21 cellular contexts compared by ENCODE assay signal in genomic region chr16:88316941-88317618, GRCh38.
DNase-seq lines count a peak whose midpoint lies in the region; ATAC-seq, FAIRE-seq and TF ChIP-seq lines count a peak whose summit lies in the region.
"Had no signal": no experiment of that assay in that cellular context is flagged by ENCODE, and none has a peak within 500 bp of the region (broad histone marks: within the 10 kb centered on the region; RNA-seq: fewer than 3 reads in every experiment).

No MANE protein-coding gene starts in this region.

- H3K4me1 Mint-ChIP-seq in activated CD8-positive, alpha-beta T cell treated with anti-CD3 and anti-CD28 coated beads for 36 hours (ENCODE audit: low read depth), result no peaks in the 10 kb centered on the region
- H3K4me1 Mint-ChIP-seq: CD4-positive, CD25-positive, alpha-beta regulatory T cell had no signal

- H3K9me2 ChIP-seq in GM23248 (ENCODE audit: insufficient read depth), result no peaks in the 10 kb centered on the region

- no peak overlapping the region for H3K27ac Mint-ChIP-seq in activated CD8-positive, alpha-beta T cell treated with anti-CD3 and anti-CD28 coated beads for 36 hours
- H3K27ac Mint-ChIP-seq: CD4-positive, CD25-positive, alpha-beta regulatory T cell had no signal

- H4K91ac ChIP-seq in neuronal stem cell (ENCODE audit: low read depth, low read length, poor library complexity), result no peak overlapping the region

- H3K9me3 ChIP-seq in A549 (peaks cover 12% of the 10 kb centered on the region), GM23248 (ENCODE audit: low read depth) (no peaks in the 10 kb centered on the region), kidney (ENCODE audit: control insufficient read depth in 1 of 2, low read length in 2 of 2) (no peaks in the 10 kb centered on the region), neuronal stem cell (replicated peaks in 1 of 2; ENCODE audit: control insufficient read depth in 2 of 2, insufficient read depth in 1 of 2, low read depth in 1 of 2, low read length in 2 of 2) (peaks cover 0 to 4% of the 10 kb centered on the region in 2 donors)

- no peak for TF ChIP-seq POLR2A in A549 (IDR thresholded peaks at IDR 0.05; ENCODE audit: low read length)

- no peak for TF ChIP-seq RAD21 in A549 (conservative IDR thresholded peaks at IDR 0.05 in 1 of 2, IDR thresholded peaks at IDR 0.05 in 1 of 2)

- H3K36me3 Mint-ChIP-seq in activated CD8-positive, alpha-beta T cell treated with anti-CD3 and anti-CD28 coated beads for 36 hours (ENCODE audit: low read depth), result no peaks in the 10 kb centered on the region
- H3K36me3 Mint-ChIP-seq: CD4-positive, CD25-positive, alpha-beta regulatory T cell had no signal

- H3K4me2 ChIP-seq in A549 (no peak overlapping the region), GM23248 (ENCODE audit: unreplicated experiment) (no peak overlapping the region), neuronal stem cell (ENCODE audit: insufficient read depth, low read length, poor library complexity, severe bottlenecking) (no peak overlapping the region)

- no peak overlapping the region for H2AFZ ChIP-seq in GM23248
- H2AFZ ChIP-seq in neuronal stem cell (ENCODE audit: low read length), result no peak overlapping the region
- H2AFZ ChIP-seq: PC-9 had no signal

- no peak for FAIRE-seq in A549 (lab: Jason Lieb, UNC)
- FAIRE-seq in kidney (lab: Jason Lieb, UNC), result no peak
- FAIRE-seq: GM12878 had no signal

- no peak overlapping the region for H4K8ac ChIP-seq in neuronal stem cell (ENCODE audit: low read depth, low read length)

- H3K9ac ChIP-seq in GM23248, result no peak overlapping the region
- H3K9ac ChIP-seq in kidney (ENCODE audit: low read length in 2 of 2), result no peak overlapping the region
- no peak overlapping the region for H3K9ac ChIP-seq in neuronal stem cell (ENCODE audit: low read depth, low read length, poor library complexity)

- H3F3A ChIP-seq in GM23248 (ENCODE audit: insufficient read depth), result no peaks in the 10 kb centered on the region

- CTCF ChIA-PET in A549 (lab: Yijun Ruan, JAX), result interaction anchor here (0.7 to 1.6 kb wide), 5 partner anchors 8 to 29 kb away, joined by 3 to 5 read pairs (median 3); no protein-coding TSS in a partner anchor
- CTCF ChIA-PET in activated CD8-positive, alpha-beta T cell treated with anti-CD3 and anti-CD28 coated beads for 36 hours (lab: Charles Lee), result no interaction called here

- H3K18ac ChIP-seq in neuronal stem cell (ENCODE audit: low read length), result peak overlapping the region; percentile 65

- intact Hi-C loops in kidney (cut with DNase I), result no loop called here
- intact Hi-C loops in activated CD8-positive, alpha-beta T cell treated with anti-CD3 and anti-CD28 coated beads for 36 hours (cut with micrococcal nuclease), result no loop called here

- peak overlapping the region; percentile 3 for H2AK5ac ChIP-seq in neuronal stem cell (ENCODE audit: low read depth, low read length)

- H3K4me1 ChIP-seq in A549 (peaks cover 16% of the 10 kb centered on the region), GM23248 (ENCODE audit: insufficient read depth) (peaks cover 11% of the 10 kb centered on the region), kidney (ENCODE audit: control insufficient read depth in 1 of 2, insufficient read depth in 1 of 2, low read depth in 1 of 2, low read length in 2 of 2) (no peaks in the 10 kb centered on the region), neuronal stem cell (ENCODE audit: control insufficient read depth in 2 of 2, insufficient read depth in 1 of 2, low read depth in 1 of 2, low read length in 2 of 2) (peaks cover 8 to 9% of the 10 kb centered on the region in 2 donors)

- H3K4me3 ChIP-seq in A549 (no peak overlapping the region), GM23248 (no peak overlapping the region), kidney (ENCODE audit: low read length in 2 of 2) (no peak overlapping the region), neuronal stem cell (ENCODE audit: low read length in 2 of 2) (no peak overlapping the region)
- H3K4me3 ChIP-seq: GM12878 had no signal

- H3K4ac ChIP-seq in neuronal stem cell (ENCODE audit: low read length), result peak overlapping the region; percentile 23

- H2BK12ac ChIP-seq in neuronal stem cell (ENCODE audit: low read length), result peak overlapping the region; percentile 73

- no peaks in the 10 kb centered on the region for H4K20me1 ChIP-seq in GM23248 (ENCODE audit: insufficient read depth)

- H2BK120ac ChIP-seq in neuronal stem cell (ENCODE audit: low read depth, low read length), result no peak overlapping the region

- H3K14ac ChIP-seq in neuronal stem cell (ENCODE audit: low read length), result no peak overlapping the region

- H3K79me1 ChIP-seq in neuronal stem cell (ENCODE audit: low read depth, low read length), result peaks cover 4% of the 10 kb centered on the region

- H3K27ac ChIP-seq in A549, result peak overlapping the region; percentile 54 to 93
- no peak overlapping the region for H3K27ac ChIP-seq in GM23248
- H3K27ac ChIP-seq in kidney (ENCODE audit: low read depth in 2 of 2, low read length in 2 of 2), result no peak overlapping the region
- no peak overlapping the region for H3K27ac ChIP-seq in neuronal stem cell (replicated peaks; ENCODE audit: low read length)

- no peak for TF ChIP-seq CTCF in A549 (IDR thresholded peaks at IDR 0.05)
- no peak for TF ChIP-seq CTCF in kidney (IDR thresholded peaks at IDR 0.05; ENCODE audit: borderline replicate concordance, extremely low read depth, insufficient read depth)
- TF ChIP-seq CTCF in activated CD8-positive, alpha-beta T cell treated with anti-CD3 and anti-CD28 coated beads for 36 hours (IDR thresholded peaks at IDR 0.05), result no peak

- H3K27me3 Mint-ChIP-seq in activated CD8-positive, alpha-beta T cell treated with anti-CD3 and anti-CD28 coated beads for 36 hours, result peaks cover 2% of the 10 kb centered on the region

- in situ Hi-C loops in GM23248 (cut with MboI), result no loop called here

- H3K79me2 ChIP-seq in GM23248 (ENCODE audit: insufficient read depth), result no peaks in the 10 kb centered on the region

- DNase-seq in A549 (ENCODE audit: low read depth in 1 of 2, low spot score in 1 of 2) (no peak), GM23248 (peak; percentile 25), kidney (peak; percentile 51), neuronal stem cell (ENCODE audit: low spot score) (no peak), NCI-H748 treated with DMSO at 0.1 percent for 48 hours (lab: John Stamatoyannopoulos, UW) (no peak), NCI-H2227 (lab: John Stamatoyannopoulos, UW; ENCODE audit: unreplicated experiment) (no peak)
- DNase-seq in activated CD8-positive, alpha-beta T cell treated with anti-CD3 and anti-CD28 coated beads for 36 hours, result no peak
- DNase-seq: CD4-positive, CD25-positive, alpha-beta regulatory T cell; DND-41; KBM-7; MM.1S; NCI-H1048; NCI-H1417 treated with DMSO at 0.1 percent for 48 hours; NCI-H187 treated with DMSO at 0.1 percent for 48 hours; NCI-H2107; NCI-H69; PC-9; RPMI8226; SIG-M5 had no signal

- H2BK15ac ChIP-seq in neuronal stem cell (ENCODE audit: low read length), result peak overlapping the region; percentile 95

- 96% methylated on average over 20 of the region's 20 CpGs for WGBS in A549 (ENCODE audit: missing lambda C conversion rate)
- WGBS in GM23248 (ENCODE audit: low coverage in 1 of 2, low lambda C conversion rate in 2 of 2, missing lambda C conversion rate in 2 of 2), 2 experiments, result 76 to 81% methylated on average over 20 of the region's 20 CpGs
- WGBS in neuronal stem cell (ENCODE audit: extremely low coverage in 2 of 2, insufficient read length in 2 of 2, insufficient replicate concordance in 1 of 2), 2 donors, result no CpG with 5 or more reads among the region's 20 CpGs

- POLR2A ChIA-PET in A549 (lab: Yijun Ruan, JAX), result interaction anchor here (0.7 kb wide), 1 partner anchor 1175 kb away, joined by 6 read pairs; no protein-coding TSS in a partner anchor
- POLR2A ChIA-PET in activated CD8-positive, alpha-beta T cell treated with anti-CD3 and anti-CD28 coated beads for 36 hours (lab: Charles Lee), result no interaction called here

- H3K9me3 Mint-ChIP-seq in activated CD8-positive, alpha-beta T cell treated with anti-CD3 and anti-CD28 coated beads for 36 hours, result peaks cover 5% of the 10 kb centered on the region

- no peak overlapping the region for H3K23ac ChIP-seq in neuronal stem cell (ENCODE audit: low read depth, low read length, poor library complexity)

- H3K36me3 ChIP-seq in GM23248 (ENCODE audit: low read depth) (no peaks in the 10 kb centered on the region), kidney (ENCODE audit: control insufficient read depth in 1 of 2, insufficient read depth in 2 of 2, low read length in 2 of 2) (no peaks in the 10 kb centered on the region), neuronal stem cell (replicated peaks in 1 of 2; ENCODE audit: control insufficient read depth in 2 of 2, insufficient read depth in 2 of 2, low read length in 2 of 2) (peaks cover 0 to 2% of the 10 kb centered on the region in 2 donors)

- H3K27me3 ChIP-seq in GM23248 (replicated peaks; ENCODE audit: insufficient read depth), result no peaks in the 10 kb centered on the region
- no peaks in the 10 kb centered on the region for H3K27me3 ChIP-seq in neuronal stem cell (ENCODE audit: control insufficient read depth in 3 of 3, insufficient read depth in 3 of 3, low read depth in 1 of 3, low read length in 3 of 3)

- no peak overlapping the region for H2BK5ac ChIP-seq in neuronal stem cell (ENCODE audit: low read length)

- H3K4me3 Mint-ChIP-seq in activated CD8-positive, alpha-beta T cell treated with anti-CD3 and anti-CD28 coated beads for 36 hours, result no peak overlapping the region
- H3K4me3 Mint-ChIP-seq: CD4-positive, CD25-positive, alpha-beta regulatory T cell had no signal

- TF ChIP-seq EP300 in A549 (IDR thresholded peaks at IDR 0.05), result no peak

- ATAC-seq in A549, result no peak
- no peak for ATAC-seq in GM21381 (IDR thresholded peaks at IDR 0.05; ENCODE audit: unreplicated experiment)
- ATAC-seq in activated CD8-positive, alpha-beta T cell treated with anti-CD3 and anti-CD28 coated beads for 36 hours, result no peak
- ATAC-seq: GM12878 had no signal

TF ChIP-seq in A549, 52 proteins besides CTCF, POLR2A, EP300 and RAD21:
- TF ChIP-seq ZFP36 (IDR thresholded peaks at IDR 0.05; ENCODE audit: borderline replicate concordance, partially characterized antibody) (no peak), ESRRA (IDR thresholded peaks at IDR 0.05; ENCODE audit: borderline replicate concordance, low read length) (no peak), MAFK (IDR thresholded peaks at IDR 0.05; ENCODE audit: partially characterized antibody) (peak; percentile 15)

Comparison
In these comparisons a context has a peak if more than half of its experiments do, and no peak if none do; other contexts are left out.
1. DNase-seq: peak in GM23248 (single experiment) and kidney (single experiment); none in A549 (0 of 2), neuronal stem cell (single experiment), NCI-H748 treated with DMSO at 0.1 percent for 48 hours (single experiment), NCI-H2227 (single experiment) and activated CD8-positive, alpha-beta T cell treated with anti-CD3 and anti-CD28 coated beads for 36 hours (single experiment).
2. H3K27ac ChIP-seq: peak in A549 (2 of 2); none in GM23248 (single experiment), kidney (0 of 2) and neuronal stem cell (single experiment).